8 cellular contexts compared by ENCODE assay signal in genomic region chr19:45177817-45178261, GRCh38.
A peak's percentile ranks its signal among the peaks of the same experiment; 100 is the strongest.
DNase-seq lines count a peak whose midpoint lies in the region; ATAC-seq and TF ChIP-seq lines count a peak whose summit lies in the region.

A gene with protein sequence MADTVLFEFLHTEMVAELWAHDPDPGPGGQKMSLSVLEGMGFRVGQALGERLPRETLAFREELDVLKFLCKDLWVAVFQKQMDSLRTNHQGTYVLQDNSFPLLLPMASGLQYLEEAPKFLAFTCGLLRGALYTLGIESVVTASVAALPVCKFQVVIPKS (minus strand): TSS chr19:45178237. CDS start chr19:45178218, 19 bp downstream.

- TF ChIP-seq CTCF in GM12875 (IDR thresholded peaks at IDR 0.05; ENCODE audit: borderline replicate concordance, insufficient read depth, low read depth, low read length) (no peak), RWPE1 (conservative IDR thresholded peaks at IDR 0.05; ENCODE audit: low read depth) (no peak)

- H3K27ac ChIP-seq in RWPE1: peak within 1 kb of the TSS; percentile 93

- no peaks in the 10 kb centered on the region for H3K36me3 ChIP-seq in endocrine pancreas (ENCODE audit: control insufficient read depth, insufficient read depth, low read length)
- H3K36me3 ChIP-seq in mucosa of stomach (ENCODE audit: control insufficient read depth, insufficient read depth, low read length): no peaks in the 10 kb centered on the region

- ATAC-seq in HG02885 (IDR thresholded peaks at IDR 0.05; ENCODE audit: poor library complexity, unreplicated experiment) (peak; percentile 2), GM18909 (IDR thresholded peaks at IDR 0.05; ENCODE audit: poor library complexity, unreplicated experiment) (no peak)

- H3K4me3 ChIP-seq in GM12875 (ENCODE audit: low read depth, low read length) (peak within 1 kb of the TSS; percentile 90), endocrine pancreas (ENCODE audit: control insufficient read depth, insufficient read depth, low read length) (peak within 1 kb of the TSS; percentile 48), mucosa of stomach (ENCODE audit: low read length) (peak within 1 kb of the TSS; percentile 99)

- H3K9ac ChIP-seq in endocrine pancreas (ENCODE audit: control insufficient read depth, insufficient read depth, low read length) (peak within 1 kb of the TSS; percentile 89), mucosa of stomach (ENCODE audit: low read length) (peak within 1 kb of the TSS; percentile 85)

- CTCF ChIA-PET in RWPE1 (lab: Yijun Ruan, JAX): interaction anchor here (0.5 kb wide), 1 partner anchor 106 kb away, joined by 3 read pairs; no protein-coding TSS in a partner anchor

- no peaks in the 10 kb centered on the region for H3K4me1 ChIP-seq in endocrine pancreas (ENCODE audit: control insufficient read depth, insufficient read depth, low read length)
- peaks cover 34% of the 10 kb centered on the region for H3K4me1 ChIP-seq in mucosa of stomach (ENCODE audit: control insufficient read depth, insufficient read depth, low read length)

- no peaks in the 10 kb centered on the region for H3K9me3 ChIP-seq in endocrine pancreas (ENCODE audit: control insufficient read depth, low read length)
- no peaks in the 10 kb centered on the region for H3K9me3 ChIP-seq in mucosa of stomach (ENCODE audit: control insufficient read depth, low read length)

- DNase-seq in RWPE1 (ENCODE audit: low spot score) (peak; percentile 82), globus pallidus (ENCODE audit: low spot score) (no peak), Ammon's horn (ENCODE audit: low spot score) (no peak)

- POLR2A ChIA-PET in RWPE1 (lab: Yijun Ruan, JAX; ENCODE audit: low non-redundant PET): interaction anchor here (0.9 to 1.3 kb wide), 2 partner anchors 13 to 85 kb away, joined by 3 read pairs; partner anchors contain the start of gene PPP1R37

- H3K27me3 ChIP-seq in endocrine pancreas (ENCODE audit: control insufficient read depth, insufficient read depth, low read length): no peaks in the 10 kb centered on the region
- no peaks in the 10 kb centered on the region for H3K27me3 ChIP-seq in mucosa of stomach (ENCODE audit: control insufficient read depth, insufficient read depth, low read length)

Comparison
In these comparisons a context has a peak if more than half of its experiments do, and no peak if none do; other contexts are left out.
1. H3K4me3 ChIP-seq: peak in every context shown above with its lines; median percentile 99 in mucosa of stomach; 90 in GM12875; 48 in endocrine pancreas.